Comparison of ENCODE assay signal across 10 cellular contexts in the genomic region with DNA sequence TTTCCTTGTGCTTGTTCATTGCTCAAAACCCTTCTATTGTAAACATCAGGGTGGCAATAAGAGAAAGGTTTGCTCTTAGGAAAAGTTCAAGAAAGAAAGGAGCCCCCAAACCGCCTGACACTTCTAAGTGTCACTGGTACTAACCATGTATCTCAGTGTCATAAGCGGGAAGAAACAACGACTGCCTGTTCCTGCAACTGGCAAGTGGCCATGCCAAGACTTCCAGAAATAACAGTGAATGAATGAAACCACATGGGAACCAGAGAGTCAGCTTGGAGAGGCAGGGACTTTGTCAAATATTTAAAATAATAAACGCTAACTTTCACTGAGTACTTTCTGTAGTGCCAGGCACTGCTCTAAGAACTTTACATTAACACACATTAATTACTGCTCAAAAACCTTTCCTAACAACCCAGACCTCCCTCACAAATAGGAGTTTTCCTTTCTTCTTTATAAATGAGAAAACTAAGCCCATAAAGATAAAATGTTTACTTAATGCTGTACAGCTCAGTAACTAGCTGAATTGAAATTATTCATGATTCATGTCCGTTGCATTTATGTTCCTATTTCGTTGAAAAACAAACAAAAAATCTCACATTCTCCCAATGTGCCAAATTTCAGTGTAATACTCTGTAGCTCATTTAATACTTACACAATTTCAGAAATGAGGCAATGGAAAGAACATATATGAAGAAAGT. TPM values are rescaled to one million over a fixed set of nuclear protein-coding genes. Genes with fewer than 3 reads are reported as not detected.
DNase-seq lines count a peak whose midpoint lies in the region; ATAC-seq and TF ChIP-seq lines count a peak whose summit lies in the region.
"Had no signal": no experiment of that assay in that cellular context is flagged by ENCODE, and none has a peak within 500 bp of the region (broad histone marks: within the 10 kb centered on the region; RNA-seq: fewer than 3 reads in every experiment).

No MANE protein-coding gene starts in this region.

- no peak overlapping the region for H3K4me3 ChIP-seq in prostate gland

- H3K4me1 ChIP-seq in prostate gland (replicated peaks) = no peaks in the 10 kb centered on the region

- H3K36me3 Mint-ChIP-seq in T-helper 17 cell (ENCODE audit: low read depth) = no peaks in the 10 kb centered on the region
- H3K36me3 Mint-ChIP-seq: brain had no signal

- H3K4me1 Mint-ChIP-seq in T-helper 17 cell = peaks cover 2% of the 10 kb centered on the region
- H3K4me1 Mint-ChIP-seq: brain had no signal

- in situ Hi-C loops in KBM-7 (cut with MboI; ENCODE audit: low pct_unique_long_range_greater_than_20kb, low sequenced_read_pairs) = no loop called here

- H3K27me3 Mint-ChIP-seq in T-helper 17 cell = no peaks in the 10 kb centered on the region

- no peak for TF ChIP-seq POLR2A in prostate gland (IDR thresholded peaks at IDR 0.05)

- H3K4me3 Mint-ChIP-seq in T-helper 17 cell = peak overlapping the region; percentile 86

- H3K36me3 ChIP-seq in prostate gland = no peaks in the 10 kb centered on the region

- 21% methylated on average over 6 of the region's 6 CpGs for WGBS in prostate gland

- H3K9me3 ChIP-seq in T-helper 17 cell (ENCODE audit: control insufficient read depth, low read length, poor library complexity, severe bottlenecking) (no peaks in the 10 kb centered on the region), prostate gland (no peaks in the 10 kb centered on the region)

- H3K27ac ChIP-seq in prostate gland = peak overlapping the region in 1 of 2 donors; percentile 82

- ATAC-seq in T-helper 17 cell = no peak
- no peak for ATAC-seq in HG02759 (IDR thresholded peaks at IDR 0.05; ENCODE audit: unreplicated experiment)

- no peaks in the 10 kb centered on the region for H3K27me3 ChIP-seq in prostate gland (replicated peaks; ENCODE audit: insufficient read depth)

- no peak for TF ChIP-seq CTCF in prostate gland (IDR thresholded peaks at IDR 0.05)

- H3K27ac Mint-ChIP-seq in T-helper 17 cell = no peak overlapping the region
- H3K27ac Mint-ChIP-seq: brain had no signal

- intact Hi-C loops in prostate gland (cut with DNase I) = no loop called here

- DNase-seq in DMS53 treated with DMSO at 0.1 percent for 48 hours (lab: John Stamatoyannopoulos, UW; ENCODE audit: unreplicated experiment) (peak; percentile 3), T-helper 17 cell (no peak), fibroblast of peridontal ligament (ENCODE audit: extremely low read depth) (peak; percentile 59), prostate gland (ENCODE audit: low spot score) (peak; percentile 7), DMS153 (lab: John Stamatoyannopoulos, UW) (no peak), NCI-H2227 treated with DMSO at 0.1 percent for 48 hours (lab: John Stamatoyannopoulos, UW) (no peak), KBM-7 (no peak)
- DNase-seq: KG1 had no signal

RNA-seq across cellular contexts. Expression of gene PLSCR2, which starts 1.0 kb away (rescaled TPM):
- total RNA-seq in T-helper 17 cell (not detected), prostate gland (under 1 TPM in 1 of 2 donors, not detected in 1; 0.51 TPM)

Comparison
In these comparisons a context has a peak if more than half of its experiments do, and no peak if none do; other contexts are left out.
1. DNase-seq: peak in DMS53 treated with DMSO at 0.1 percent for 48 hours (single experiment), fibroblast of peridontal ligament (single experiment) and prostate gland (single experiment); none in T-helper 17 cell (0 of 3), DMS153 (single experiment), NCI-H2227 treated with DMSO at 0.1 percent for 48 hours (single experiment) and KBM-7 (single experiment).